ENCODE assay signal across 8 cellular contexts in the genomic region with DNA sequence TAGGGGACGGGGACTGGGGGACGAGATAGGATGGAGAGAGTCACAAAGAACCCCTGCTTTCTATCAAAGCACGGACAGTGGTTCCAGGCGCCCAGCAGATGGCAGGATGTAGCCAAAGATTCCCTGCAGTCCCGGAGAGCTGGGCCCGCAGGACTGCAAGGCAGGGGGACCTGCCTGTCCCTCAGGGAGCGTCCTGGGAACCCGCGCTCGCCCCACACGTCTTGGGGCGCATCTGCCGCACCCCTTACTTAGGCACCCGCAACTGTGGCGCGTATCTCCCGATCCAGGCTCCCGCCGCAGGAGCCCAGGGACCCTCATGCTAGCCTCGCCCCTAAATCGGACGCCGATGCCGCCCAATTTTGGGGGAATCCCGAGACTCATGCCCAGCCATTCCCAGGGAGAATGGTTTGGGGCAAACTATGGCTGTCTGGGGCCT. TPM values are rescaled to one million over a fixed set of nuclear protein-coding genes. Genes with fewer than 3 reads are reported as not detected.
A peak's percentile ranks its signal among the peaks of the same experiment; 100 is the strongest.
DNase-seq lines count a peak whose midpoint lies in the region; ATAC-seq and TF ChIP-seq lines count a peak whose summit lies in the region.

No MANE protein-coding gene starts in this region.

- peak overlapping the region; percentile 56 for H3K4me3 Mint-ChIP-seq in activated CD8-positive, alpha-beta T cell treated with anti-CD3 and anti-CD28 coated beads for 36 hours
- H3K4me3 Mint-ChIP-seq in naive B cell, result peak overlapping the region; percentile 82 to 96 (median 88)

- ATAC-seq in GM18498 (IDR thresholded peaks at IDR 0.05; ENCODE audit: unreplicated experiment) (peak; percentile 64), naive B cell (ENCODE audit: low read depth in 2 of 2) (peak; percentile 48 to 50), GM19023 (IDR thresholded peaks at IDR 0.05; ENCODE audit: unreplicated experiment) (no peak)
- peak; percentile 56 for ATAC-seq in activated CD8-positive, alpha-beta T cell treated with anti-CD3 and anti-CD28 coated beads for 36 hours

- H3K27me3 Mint-ChIP-seq in activated CD8-positive, alpha-beta T cell treated with anti-CD3 and anti-CD28 coated beads for 36 hours, result peaks cover 39% of the 10 kb centered on the region
- H3K27me3 Mint-ChIP-seq in naive B cell, result peaks cover 38 to 52% (median 47%) of the 10 kb centered on the region in 3 donors

- no peaks in the 10 kb centered on the region for H3K36me3 ChIP-seq in BJ (ENCODE audit: control insufficient read depth, insufficient read depth, low read length)

- peaks cover 13% of the 10 kb centered on the region for H3K4me1 Mint-ChIP-seq in activated CD8-positive, alpha-beta T cell treated with anti-CD3 and anti-CD28 coated beads for 36 hours (ENCODE audit: low read depth)
- peaks cover 12 to 24% (median 21%) of the 10 kb centered on the region in 3 donors for H3K4me1 Mint-ChIP-seq in naive B cell

- POLR2A ChIA-PET in BJ (lab: Charles Lee), result no interaction called here
- POLR2A ChIA-PET in activated CD8-positive, alpha-beta T cell treated with anti-CD3 and anti-CD28 coated beads for 36 hours (lab: Charles Lee), result no interaction called here

- TF ChIP-seq CTCF in BJ (IDR thresholded peaks at IDR 0.05; ENCODE audit: insufficient read depth, low read depth, low read length) (peak; percentile 83), fibroblast of villous mesenchyme (IDR thresholded peaks at IDR 0.05; ENCODE audit: insufficient read depth, low read depth, low read length) (peak; percentile 80)
- peak; percentile 48 for TF ChIP-seq CTCF in activated CD8-positive, alpha-beta T cell treated with anti-CD3 and anti-CD28 coated beads for 36 hours (IDR thresholded peaks at IDR 0.05)

- H3K9me3 Mint-ChIP-seq in activated CD8-positive, alpha-beta T cell treated with anti-CD3 and anti-CD28 coated beads for 36 hours, result no peaks in the 10 kb centered on the region
- peaks cover 0 to 8% (median 0%) of the 10 kb centered on the region in 7 donors for H3K9me3 Mint-ChIP-seq in naive B cell

- no peaks in the 10 kb centered on the region for H3K36me3 Mint-ChIP-seq in activated CD8-positive, alpha-beta T cell treated with anti-CD3 and anti-CD28 coated beads for 36 hours (ENCODE audit: low read depth)
- H3K36me3 Mint-ChIP-seq in naive B cell, result no peaks in the 10 kb centered on the region

- H3K27me3 ChIP-seq in BJ (ENCODE audit: control insufficient read depth, insufficient read depth, low read length), result no peaks in the 10 kb centered on the region; the same call in 1 of the 2 replicates

- intact Hi-C loops in activated CD8-positive, alpha-beta T cell treated with anti-CD3 and anti-CD28 coated beads for 36 hours (cut with micrococcal nuclease), result no loop called here

- CTCF ChIA-PET in BJ (lab: Yijun Ruan, JAX), result interaction anchor here (0.6 to 3.9 kb wide), 20 partner anchors 10 to 755 kb away, joined by 3 to 38 read pairs (median 4); no protein-coding TSS in a partner anchor
- CTCF ChIA-PET in activated CD8-positive, alpha-beta T cell treated with anti-CD3 and anti-CD28 coated beads for 36 hours (lab: Charles Lee), result interaction anchor here (1.0 to 1.2 kb wide), 2 partner anchors 16 to 409 kb away, joined by 3 to 4 read pairs; no protein-coding TSS in a partner anchor

- no peak overlapping the region for H3K27ac Mint-ChIP-seq in activated CD8-positive, alpha-beta T cell treated with anti-CD3 and anti-CD28 coated beads for 36 hours
- H3K27ac Mint-ChIP-seq in naive B cell, result peak overlapping the region in 1 of 6 donors; percentile 84

- H3K4me3 ChIP-seq in BJ (ENCODE audit: low read depth, low read length) (peak overlapping the region; percentile 55), fibroblast of villous mesenchyme (ENCODE audit: low read depth, low read length) (peak overlapping the region; percentile 58)

- DNase-seq in BJ (ENCODE audit: low read depth) (no peak), NCI-H187 treated with DMSO at 0.1 percent for 48 hours (lab: John Stamatoyannopoulos, UW) (peak; percentile 52), fibroblast of villous mesenchyme (ENCODE audit: low read depth) (peak; percentile 81), naive B cell (peak; percentile 20), ureter (ENCODE audit: low spot score) (peak; percentile 73)
- DNase-seq in activated CD8-positive, alpha-beta T cell treated with anti-CD3 and anti-CD28 coated beads for 36 hours, result peak; percentile 59

RNA-seq across cellular contexts. Expression of a gene that starts 0.7 kb away (rescaled TPM):
- polyA plus RNA-seq in BJ (2011; rRNA removed) (5.6 and 11.2 TPM in 2 replicates), naive B cell (ENCODE audit: low read depth in 6 of 6) (1 to 10 TPM in 3 of 6 donors, under 1 TPM in 1, not detected in 2; 0.27 to 4.7 (median 1.2) TPM)
- 5.5 and 7.5 TPM in 2 replicates for polyA minus RNA-seq in BJ (2011; rRNA and poly(A)+ RNA removed)
- total RNA-seq in activated CD8-positive, alpha-beta T cell treated with anti-CD3 and anti-CD28 coated beads for 36 hours, result not detected
- total RNA-seq in fibroblast of villous mesenchyme (1.3 and 2.6 TPM in 2 replicates), ureter (0.94 TPM)

RNA-seq across cellular contexts. Expression of a gene that starts 31.3 kb away (rescaled TPM):
- polyA plus RNA-seq in BJ (2011; rRNA removed) (0.12 TPM in 1 of 2 replicates, not detected in the other), naive B cell (ENCODE audit: low read depth in 6 of 6) (not detected)
- polyA minus RNA-seq in BJ (2011; rRNA and poly(A)+ RNA removed), result not detected in 2 replicates
- total RNA-seq in activated CD8-positive, alpha-beta T cell treated with anti-CD3 and anti-CD28 coated beads for 36 hours, result not detected
- total RNA-seq in fibroblast of villous mesenchyme (1.3 TPM in 1 of 2 replicates, not detected in the other), ureter (3.0 TPM)
